13 cellular contexts compared by ENCODE assay signal in the genomic region with DNA sequence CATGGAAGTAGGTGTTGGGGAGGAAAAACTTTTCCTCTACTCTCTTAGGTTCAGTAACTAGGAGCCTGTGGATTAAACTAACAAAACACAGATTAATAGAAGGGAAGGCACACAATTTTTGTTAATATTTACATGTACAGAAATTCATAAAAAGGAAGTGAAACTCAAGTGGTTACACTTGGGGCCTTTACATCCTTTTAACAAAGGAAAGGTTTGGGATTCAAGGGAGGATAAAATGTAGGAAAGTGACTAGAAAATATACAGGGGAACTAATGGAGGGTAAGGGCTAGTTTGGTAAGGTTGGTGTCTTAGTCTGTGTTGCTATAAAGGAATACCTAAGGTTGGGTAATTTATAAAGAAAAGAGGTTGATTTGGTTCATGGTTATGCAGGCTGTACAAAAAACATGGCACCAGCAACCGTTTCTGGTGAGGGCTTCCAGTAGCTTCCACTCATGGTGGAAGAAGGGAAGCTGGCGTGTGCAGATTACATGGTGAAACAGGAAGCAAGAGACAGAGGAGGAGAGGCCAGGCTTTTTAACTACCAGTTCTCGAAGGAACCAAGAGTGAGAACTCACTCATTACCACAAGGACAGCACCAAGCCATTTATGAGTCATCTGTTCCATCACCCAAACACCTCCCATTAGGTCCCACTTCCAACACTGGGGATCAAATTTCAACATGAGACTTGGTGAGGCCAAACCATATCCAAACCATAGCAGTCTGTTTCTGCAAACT.
DNase-seq lines count a peak whose midpoint lies in the region; ATAC-seq and TF ChIP-seq lines count a peak whose summit lies in the region.
"Had no signal": no experiment of that assay in that cellular context is flagged by ENCODE, and none has a peak within 500 bp of the region (broad histone marks: within the 10 kb centered on the region; RNA-seq: fewer than 3 reads in every experiment).

No MANE protein-coding gene starts in this region.

- TF ChIP-seq CTCF in HL-60 (IDR thresholded peaks at IDR 0.05; ENCODE audit: insufficient read depth, low read length) (no peak), endodermal cell (conservative IDR thresholded peaks at IDR 0.05) (no peak)

- H3K36me3 Mint-ChIP-seq in endodermal cell (ENCODE audit: low read depth): no peaks in the 10 kb centered on the region
- H3K36me3 Mint-ChIP-seq: IgD-negative memory B cell had no signal

- no peak overlapping the region for H2BK5ac ChIP-seq in mesenchymal stem cell (ENCODE audit: low read depth, low read length, poor library complexity, severe bottlenecking)

- no peak overlapping the region for H3K18ac ChIP-seq in mesenchymal stem cell (ENCODE audit: low read depth in 1 of 2, low read length in 2 of 2)

- H3K4me1 ChIP-seq in endodermal cell (ENCODE audit: control insufficient read depth, insufficient read depth, low read length): no peaks in the 10 kb centered on the region
- H3K4me1 ChIP-seq in mesenchymal stem cell (ENCODE audit: control insufficient read depth, insufficient read depth, low read depth, low read length): no peaks in the 10 kb centered on the region

- no peak overlapping the region for H2BK120ac ChIP-seq in mesenchymal stem cell (ENCODE audit: low read depth, low read length)

- H3K4me1 Mint-ChIP-seq in endodermal cell: peaks cover 10% of the 10 kb centered on the region
- H3K4me1 Mint-ChIP-seq: central memory CD8-positive, alpha-beta T cell had no signal

- H2BK12ac ChIP-seq in mesenchymal stem cell (ENCODE audit: low read length in 2 of 2): no peak overlapping the region

- H3K14ac ChIP-seq in mesenchymal stem cell (ENCODE audit: low read length in 2 of 2): no peak overlapping the region

- ATAC-seq in GM19351 (IDR thresholded peaks at IDR 0.05; ENCODE audit: unreplicated experiment) (peak; percentile 95), HG02798 (IDR thresholded peaks at IDR 0.05; ENCODE audit: poor library complexity, unreplicated experiment) (peak; percentile 93)
- ATAC-seq: activated CD8-positive, alpha-beta T cell treated with anti-CD3 and anti-CD28 coated beads for 36 hours had no signal

- H3K4me3 Mint-ChIP-seq in endodermal cell: no peak overlapping the region
- H3K4me3 Mint-ChIP-seq: activated CD8-positive, alpha-beta T cell treated with anti-CD3 and anti-CD28 coated beads for 36 hours; central memory CD8-positive, alpha-beta T cell; IgD-negative memory B cell had no signal

- H3K27me3 Mint-ChIP-seq in endodermal cell (ENCODE audit: insufficient read depth): peaks cover 2% of the 10 kb centered on the region
- H3K27me3 Mint-ChIP-seq: activated CD8-positive, alpha-beta T cell treated with anti-CD3 and anti-CD28 coated beads for 36 hours; central memory CD8-positive, alpha-beta T cell; IgD-negative memory B cell had no signal

- no peak overlapping the region for H3K27ac ChIP-seq in HL-60 (replicated peaks)
- no peak overlapping the region for H3K27ac ChIP-seq in endodermal cell (ENCODE audit: low read depth, low read length)
- H3K27ac ChIP-seq in mesenchymal stem cell (ENCODE audit: low read length, poor library complexity, severe bottlenecking): no peak overlapping the region
- H3K27ac ChIP-seq: neutrophil had no signal

- 91% methylated on average over 3 of the region's 3 CpGs; no CpG with 5 or more reads in 1 of the 2 experiments for WGBS in endodermal cell (ENCODE audit: insufficient coverage in 1 of 2, insufficient read length in 1 of 2), 2 experiments
- 80% methylated on average over 3 of the region's 3 CpGs for WGBS in mesenchymal stem cell

- no peaks in the 10 kb centered on the region for H3K9me3 Mint-ChIP-seq in endodermal cell
- H3K9me3 Mint-ChIP-seq: activated CD8-positive, alpha-beta T cell treated with anti-CD3 and anti-CD28 coated beads for 36 hours had no signal

- no peak overlapping the region for H3K9ac ChIP-seq in endodermal cell (ENCODE audit: extremely low read depth, low read length, poor library complexity, severe bottlenecking)
- no peak overlapping the region for H3K9ac ChIP-seq in mesenchymal stem cell (ENCODE audit: low read length)

- no peaks in the 10 kb centered on the region for H3K36me3 ChIP-seq in endodermal cell (ENCODE audit: control insufficient read depth, insufficient read depth, low read length)
- no peaks in the 10 kb centered on the region for H3K36me3 ChIP-seq in mesenchymal stem cell (ENCODE audit: control insufficient read depth in 1 of 2, insufficient read depth in 2 of 2, low read depth in 1 of 2, low read length in 2 of 2)
- H3K36me3 ChIP-seq: neutrophil had no signal

- H2AFZ ChIP-seq in mesenchymal stem cell (ENCODE audit: low read depth, low read length): no peak overlapping the region

- H3K27me3 ChIP-seq in HL-60 (ENCODE audit: insufficient read depth, poor library complexity, severe bottlenecking) (no peaks in the 10 kb centered on the region), endodermal cell (ENCODE audit: control insufficient read depth, insufficient read depth, low read length, poor library complexity, severe bottlenecking) (no peaks in the 10 kb centered on the region), mesenchymal stem cell (ENCODE audit: control insufficient read depth in 1 of 2, insufficient read depth in 1 of 2, low read length in 2 of 2) (peaks cover 0 to 33% of the 10 kb centered on the region in 2 experiments)
- H3K27me3 ChIP-seq: neutrophil had no signal

- DNase-seq in HL-60 (ENCODE audit: low read depth in 1 of 2, low spot score in 1 of 2) (peak; percentile 3 to 42), myocyte (ENCODE audit: low read depth) (peak; percentile 0), endodermal cell (no peak), NCI-H128 (lab: John Stamatoyannopoulos, UW; ENCODE audit: unreplicated experiment) (no peak), mesenchymal stem cell (no peak), HEK293T (ENCODE audit: extremely low spot score) (no peak)
- DNase-seq: activated CD8-positive, alpha-beta T cell treated with anti-CD3 and anti-CD28 coated beads for 36 hours; SHP77 treated with DMSO at 0.1 percent for 48 hours had no signal

- H2BK15ac ChIP-seq in mesenchymal stem cell (ENCODE audit: low read depth, poor library complexity, severe bottlenecking): no peak overlapping the region

- H3K9me3 ChIP-seq in endodermal cell (ENCODE audit: control insufficient read depth, low read length) (no peaks in the 10 kb centered on the region), mesenchymal stem cell (ENCODE audit: control insufficient read depth, low read length) (no peaks in the 10 kb centered on the region)
- H3K9me3 ChIP-seq: neutrophil had no signal

- H2AK5ac ChIP-seq in mesenchymal stem cell (ENCODE audit: low read length, severe bottlenecking): no peak overlapping the region

- H3K4me3 ChIP-seq in HL-60 (replicated peaks; ENCODE audit: insufficient read depth, low read length) (no peak overlapping the region), endodermal cell (ENCODE audit: low read length) (no peak overlapping the region), mesenchymal stem cell (ENCODE audit: insufficient read depth in 1 of 2, low read depth in 1 of 2, low read length in 2 of 2) (no peak overlapping the region)

- H3K23ac ChIP-seq in mesenchymal stem cell (ENCODE audit: low read length in 2 of 2): no peak overlapping the region

- no peak overlapping the region for H4K8ac ChIP-seq in mesenchymal stem cell (ENCODE audit: low read length)

- H3K4me2 ChIP-seq in mesenchymal stem cell (ENCODE audit: low read length, poor library complexity, severe bottlenecking): no peak overlapping the region

- POLR2A ChIA-PET in HEK293T (lab: Yijun Ruan, JAX): no interaction called here

- H3K27ac Mint-ChIP-seq in endodermal cell: no peak overlapping the region
- H3K27ac Mint-ChIP-seq: activated CD8-positive, alpha-beta T cell treated with anti-CD3 and anti-CD28 coated beads for 36 hours; IgD-negative memory B cell had no signal

- CTCF ChIA-PET in HEK293T (lab: Yijun Ruan, JAX): no interaction called here

- H3K4ac ChIP-seq in mesenchymal stem cell (ENCODE audit: low read depth in 1 of 2, low read length in 2 of 2): no peak overlapping the region

- no peak overlapping the region for H4K91ac ChIP-seq in mesenchymal stem cell (ENCODE audit: low read length)

- no peaks in the 10 kb centered on the region for H3K79me1 ChIP-seq in mesenchymal stem cell (replicated peaks; ENCODE audit: low read length, poor library complexity, severe bottlenecking)

TF ChIP-seq in HEK293T, 16 proteins besides CTCF, POLR2A, EP300 and RAD21:
- TF ChIP-seq BHLHE40 (IDR thresholded peaks at IDR 0.05; ENCODE audit: borderline replicate concordance) (no peak), PKNOX1 (IDR thresholded peaks at IDR 0.05) (no peak), FOXA1 (IDR thresholded peaks at IDR 0.05) (no peak), ZNF384 (IDR thresholded peaks at IDR 0.05) (no peak), SUZ12 (IDR thresholded peaks at IDR 0.05) (no peak), LEF1 (IDR thresholded peaks at IDR 0.05; ENCODE audit: borderline replicate concordance) (no peak), TARDBP (IDR thresholded peaks at IDR 0.05) (no peak), SP1 (IDR thresholded peaks at IDR 0.05) (no peak), HDGF (IDR thresholded peaks at IDR 0.05; ENCODE audit: borderline replicate concordance) (no peak), FOXK2 (IDR thresholded peaks at IDR 0.05) (no peak)

Comparison
In these comparisons a context has a peak if more than half of its experiments do, and no peak if none do; other contexts are left out.
1. DNase-seq: peak in HL-60 (2 of 2) and myocyte (single experiment); none in endodermal cell (single experiment), NCI-H128 (single experiment), mesenchymal stem cell (single experiment) and HEK293T (single experiment).